Comparison of ENCODE assay signal across 17 cellular contexts in genomic region chr5:146788918-146789317, GRCh38.
DNase-seq lines count a peak whose midpoint lies in the region; ATAC-seq and TF ChIP-seq lines count a peak whose summit lies in the region.
"Had no signal": no experiment of that assay in that cellular context is flagged by ENCODE, and none has a peak within 500 bp of the region (broad histone marks: within the 10 kb centered on the region; RNA-seq: fewer than 3 reads in every experiment).

No MANE protein-coding gene starts in this region.

- no peaks in the 10 kb centered on the region for H3K27me3 ChIP-seq in HUES6 (ENCODE audit: control insufficient read depth, insufficient read depth, low read length)

- POLR2A ChIA-PET in WTC11 (lab: Charles Lee): no interaction called here
- POLR2A ChIA-PET in activated CD4-positive, alpha-beta T cell treated with anti-CD3 and anti-CD28 coated beads, Interleukin-2, amount 10 ng/mL, durations not matched to agents 7 days and 5 days (lab: Charles Lee): no interaction called here

- no peaks in the 10 kb centered on the region for H3K36me3 ChIP-seq in HUES6 (ENCODE audit: control insufficient read depth, insufficient read depth, low read length)

- TF ChIP-seq CTCF in WTC11 (IDR thresholded peaks at IDR 0.05): no peak

- TF ChIP-seq POLR2A in GM18505 (IDR thresholded peaks at IDR 0.05; ENCODE audit: borderline replicate concordance, extremely low read depth, insufficient read depth, insufficient read length): no peak

- no peaks in the 10 kb centered on the region; the same call in 1 of the 2 replicates for H3K9me3 Mint-ChIP-seq in WTC11
- H3K9me3 Mint-ChIP-seq in activated CD4-positive, alpha-beta T cell treated with anti-CD3 and anti-CD28 coated beads, Interleukin-2, amount 10 ng/mL, durations not matched to agents 7 days and 5 days: no peaks in the 10 kb centered on the region
- H3K9me3 Mint-ChIP-seq: CD4-positive, alpha-beta T cell had no signal

- peak overlapping the region; percentile 19; the same call in 1 of the 2 replicates for H3K4me3 ChIP-seq in HUES6 (ENCODE audit: low read depth, low read length)
- H3K4me3 ChIP-seq: K562 had no signal

- H3K9me3 ChIP-seq in HUES6 (ENCODE audit: control insufficient read depth, insufficient read depth, low read depth, low read length): no peaks in the 10 kb centered on the region

- peak overlapping the region; percentile 80 for H3K27ac ChIP-seq in HUES6 (ENCODE audit: low read depth, low read length)

- CTCF ChIA-PET in WTC11 (lab: Charles Lee): interaction anchor here (1.8 kb wide), 1 partner anchor 177 kb away, joined by 5 read pairs; no protein-coding TSS in a partner anchor
- CTCF ChIA-PET in activated CD4-positive, alpha-beta T cell treated with anti-CD3 and anti-CD28 coated beads, Interleukin-2, amount 10 ng/mL, durations not matched to agents 7 days and 5 days (lab: Charles Lee): no interaction called here

- ATAC-seq in WTC11 (peak; percentile 54), GM21717 (IDR thresholded peaks at IDR 0.05; ENCODE audit: unreplicated experiment) (no peak), GM18505 (IDR thresholded peaks at IDR 0.05; ENCODE audit: unreplicated experiment) (no peak), HG02678 (IDR thresholded peaks at IDR 0.05; ENCODE audit: unreplicated experiment) (no peak)
- ATAC-seq: K562, Panc1, Right ventricle myocardium inferior had no signal

- peak overlapping the region; percentile 84 for H3K27ac Mint-ChIP-seq in WTC11
- H3K27ac Mint-ChIP-seq in activated CD4-positive, alpha-beta T cell treated with anti-CD3 and anti-CD28 coated beads, Interleukin-2, amount 10 ng/mL, durations not matched to agents 7 days and 5 days: no peak overlapping the region
- H3K27ac Mint-ChIP-seq: CD4-positive, alpha-beta T cell had no signal

- H3K36me3 Mint-ChIP-seq in WTC11: no peaks in the 10 kb centered on the region; the same call in 1 of the 2 replicates
- H3K36me3 Mint-ChIP-seq in activated CD4-positive, alpha-beta T cell treated with anti-CD3 and anti-CD28 coated beads, Interleukin-2, amount 10 ng/mL, durations not matched to agents 7 days and 5 days (ENCODE audit: low read depth): no peaks in the 10 kb centered on the region

- no peaks in the 10 kb centered on the region for H3K27me3 Mint-ChIP-seq in WTC11 (ENCODE audit: low read depth)
- H3K27me3 Mint-ChIP-seq in activated CD4-positive, alpha-beta T cell treated with anti-CD3 and anti-CD28 coated beads, Interleukin-2, amount 10 ng/mL, durations not matched to agents 7 days and 5 days: no peaks in the 10 kb centered on the region
- H3K27me3 Mint-ChIP-seq: CD4-positive, alpha-beta T cell had no signal

- H3K4me1 Mint-ChIP-seq in WTC11: peaks cover 58% of the 10 kb centered on the region
- peaks cover 7% of the 10 kb centered on the region for H3K4me1 Mint-ChIP-seq in activated CD4-positive, alpha-beta T cell treated with anti-CD3 and anti-CD28 coated beads, Interleukin-2, amount 10 ng/mL, durations not matched to agents 7 days and 5 days

- peak overlapping the region; percentile 34 for H3K9ac ChIP-seq in HUES6 (ENCODE audit: low read length)

- H3K4me1 ChIP-seq in HUES6 (ENCODE audit: control insufficient read depth, insufficient read depth, low read length): peaks cover 38% of the 10 kb centered on the region

- DNase-seq in COLO829 (ENCODE audit: low spot score): peak; percentile 61
- peak; percentile 26 for DNase-seq in WTC11 (ENCODE audit: low spot score)
- DNase-seq in iPS-NIHi11 (ENCODE audit: low spot score): peak; percentile 50
- no peak for DNase-seq in activated CD4-positive, alpha-beta T cell treated with anti-CD3 and anti-CD28 coated beads, Interleukin-2, amount 10 ng/mL, durations not matched to agents 7 days and 5 days
- DNase-seq: CD4-positive, alpha-beta T cell; DMS79 treated with DMSO at 0.1 percent for 48 hours; GDM1; NCI-H1092; NCI-H1694 treated with DMSO at 0.1 percent for 48 hours; NCI-H2171 had no signal

- peak overlapping the region; percentile 24 for H3K4me3 Mint-ChIP-seq in WTC11
- no peak overlapping the region for H3K4me3 Mint-ChIP-seq in activated CD4-positive, alpha-beta T cell treated with anti-CD3 and anti-CD28 coated beads, Interleukin-2, amount 10 ng/mL, durations not matched to agents 7 days and 5 days
- H3K4me3 Mint-ChIP-seq: CD4-positive, alpha-beta T cell had no signal

TF ChIP-seq in WTC11, 78 proteins besides CTCF, POLR2A, EP300 and RAD21:
- TF ChIP-seq TEAD1 (CRISPR knock-in tag; IDR thresholded peaks at IDR 0.05) (peak; percentile 83; the same call in 1 of the 2 replicates), ERG (CRISPR knock-in tag; IDR thresholded peaks at IDR 0.05) (no peak), MLX (CRISPR knock-in tag; IDR thresholded peaks at IDR 0.05) (no peak), TCF7 (CRISPR knock-in tag; IDR thresholded peaks at IDR 0.05; ENCODE audit: low read depth) (no peak), NR1H2 (CRISPR knock-in tag; IDR thresholded peaks at IDR 0.05) (no peak), ZNF425 (CRISPR knock-in tag; conservative IDR thresholded peaks at IDR 0.05) (no peak), ZNF423 (CRISPR knock-in tag; IDR thresholded peaks at IDR 0.05) (peak; percentile 97), GTF2I (CRISPR knock-in tag; conservative IDR thresholded peaks at IDR 0.05) (no peak), SOX15 (CRISPR knock-in tag; IDR thresholded peaks at IDR 0.05) (no peak), SP1 (CRISPR knock-in tag; conservative IDR thresholded peaks at IDR 0.05) (0 out of 2 replicates have a peak, but pooled peaks have one; percentile 33), GRHL2 (CRISPR knock-in tag; IDR thresholded peaks at IDR 0.05; ENCODE audit: insufficient replicate concordance, severe bottlenecking) (no peak)
- TF ChIP-seq, protein P1, sequence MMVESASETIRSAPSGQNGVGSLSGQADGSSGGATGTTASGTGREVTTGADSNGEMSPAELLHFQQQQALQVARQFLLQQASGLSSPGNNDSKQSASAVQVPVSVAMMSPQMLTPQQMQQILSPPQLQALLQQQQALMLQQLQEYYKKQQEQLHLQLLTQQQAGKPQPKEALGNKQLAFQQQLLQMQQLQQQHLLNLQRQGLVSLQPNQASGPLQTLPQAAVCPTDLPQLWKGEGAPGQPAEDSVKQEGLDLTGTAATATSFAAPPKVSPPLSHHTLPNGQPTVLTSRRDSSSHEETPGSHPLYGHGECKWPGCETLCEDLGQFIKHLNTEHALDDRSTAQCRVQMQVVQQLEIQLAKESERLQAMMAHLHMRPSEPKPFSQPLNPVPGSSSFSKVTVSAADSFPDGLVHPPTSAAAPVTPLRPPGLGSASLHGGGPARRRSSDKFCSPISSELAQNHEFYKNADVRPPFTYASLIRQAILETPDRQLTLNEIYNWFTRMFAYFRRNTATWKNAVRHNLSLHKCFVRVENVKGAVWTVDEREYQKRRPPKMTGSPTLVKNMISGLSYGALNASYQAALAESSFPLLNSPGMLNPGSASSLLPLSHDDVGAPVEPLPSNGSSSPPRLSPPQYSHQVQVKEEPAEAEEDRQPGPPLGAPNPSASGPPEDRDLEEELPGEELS (CRISPR knock-in tag; IDR thresholded peaks at IDR 0.05): peak; percentile 55; the same call in 1 of the 2 replicates
